8 cellular contexts compared by ENCODE assay signal in genomic region chr10:44878704-44879530, GRCh38. TPM values are rescaled to one million over a fixed set of nuclear protein-coding genes. Genes with fewer than 3 reads are reported as not detected.
DNase-seq lines count a peak whose midpoint lies in the region; ATAC-seq and TF ChIP-seq lines count a peak whose summit lies in the region.

No MANE protein-coding gene starts in this region.

- peak overlapping the region; percentile 94 for H2AFZ ChIP-seq in ACC112 (ENCODE audit: low read length, unreplicated experiment)

- H3K36me3 ChIP-seq in ACC112 (ENCODE audit: insufficient read depth, low read length) (no peaks in the 10 kb centered on the region), Peyer's patch (no peaks in the 10 kb centered on the region)
- no peaks in the 10 kb centered on the region for H3K36me3 ChIP-seq in naive thymus-derived CD4-positive, alpha-beta T cell (ENCODE audit: control insufficient read depth in 2 of 3, insufficient read depth in 3 of 3, low read length in 3 of 3)

- CTCF ChIA-PET in naive thymus-derived CD4-positive, alpha-beta T cell (lab: Charles Lee): interaction anchor here (1.4 kb wide), 1 partner anchor 46 kb away, joined by 4 read pairs; no protein-coding TSS in a partner anchor

- H3K27me3 Mint-ChIP-seq in naive thymus-derived CD4-positive, alpha-beta T cell: peaks cover 0 to 16% (median 0%) of the 10 kb centered on the region in 5 donors

- peak; percentile 77 for ATAC-seq in GM19025 (IDR thresholded peaks at IDR 0.05; ENCODE audit: low read depth, unreplicated experiment)
- ATAC-seq in naive thymus-derived CD4-positive, alpha-beta T cell: peak; percentile 83

- H3K27ac ChIP-seq in ACC112 (ENCODE audit: low read depth, low read length): no peak overlapping the region
- no peak overlapping the region for H3K27ac ChIP-seq in HL-60 (replicated peaks)
- peak overlapping the region in 3 of 4 donors; percentile 28 to 42 (median 31) for H3K27ac ChIP-seq in Peyer's patch
- peak overlapping the region; percentile 39 for H3K27ac ChIP-seq in naive thymus-derived CD4-positive, alpha-beta T cell (ENCODE audit: low read depth, low read length)

- no peaks in the 10 kb centered on the region for H3K79me2 ChIP-seq in ACC112 (ENCODE audit: control insufficient read depth, insufficient read depth, low read length, unreplicated experiment)

- peak overlapping the region; percentile 56 to 93 (median 88) for H3K27ac Mint-ChIP-seq in naive thymus-derived CD4-positive, alpha-beta T cell

- POLR2A ChIA-PET in naive thymus-derived CD4-positive, alpha-beta T cell (lab: Charles Lee): interaction anchor here (1.2 to 1.5 kb wide), 3 partner anchors 13 to 80 kb away, joined by 3 to 8 read pairs (median 3); no protein-coding TSS in a partner anchor

- no peaks in the 10 kb centered on the region for H3K9me3 ChIP-seq in Peyer's patch
- no peaks in the 10 kb centered on the region for H3K9me3 ChIP-seq in naive thymus-derived CD4-positive, alpha-beta T cell (ENCODE audit: control insufficient read depth in 2 of 3, low read length in 3 of 3)

- intact Hi-C loops in naive thymus-derived CD4-positive, alpha-beta T cell (cut with micrococcal nuclease): loop anchor here in 1 of 2 donors (1.0 to 2.0 kb wide), 4 partner anchors 15 to 96 kb away; partner anchors contain the start of gene RASSF4

- H3K4me3 ChIP-seq in ACC112 (ENCODE audit: low read depth, low read length) (peak overlapping the region; percentile 79), HL-60 (replicated peaks; ENCODE audit: insufficient read depth, low read length) (0 out of 2 replicates have a peak overlapping the region, but pooled peaks have one; percentile 12), Peyer's patch (peak overlapping the region; percentile 19 to 47 (median 31)), fibroblast of the aortic adventitia (ENCODE audit: low read depth, low read length) (peak overlapping the region; percentile 60)
- H3K4me3 ChIP-seq in naive thymus-derived CD4-positive, alpha-beta T cell (ENCODE audit: low read length): peak overlapping the region; percentile 60

- peaks cover 5 to 19% (median 16%) of the 10 kb centered on the region in 7 donors for H3K4me1 Mint-ChIP-seq in naive thymus-derived CD4-positive, alpha-beta T cell

- H3K36me3 Mint-ChIP-seq in naive thymus-derived CD4-positive, alpha-beta T cell: no peaks in the 10 kb centered on the region

- DNase-seq in HL-60 (ENCODE audit: low read depth in 1 of 2, low spot score in 1 of 2): peak; percentile 46 to 77
- DNase-seq in Peyer's patch: peak; percentile 44 to 92 (median 84)
- peak; percentile 41 for DNase-seq in activated effector memory CD4-positive, alpha-beta T cell treated with Interleukin-2 at 50 U/mL for 16 hours
- DNase-seq in fibroblast of the aortic adventitia (ENCODE audit: low read depth): peak; percentile 84
- DNase-seq in naive thymus-derived CD4-positive, alpha-beta T cell: peak; percentile 63 to 85 (median 81)
- DNase-seq in stimulated activated CD8-positive, alpha-beta memory T cell treated with anti-CD3 and anti-CD28 coated beads, Interleukin-7, amount 100 ng/mL, for 24 hours (ENCODE audit: low read depth): peak; percentile 38

- no peak for TF ChIP-seq CTCF in HL-60 (IDR thresholded peaks at IDR 0.05; ENCODE audit: insufficient read depth, low read length)
- peak in 1 of 6 experiments; percentile 4 for TF ChIP-seq CTCF in Peyer's patch (IDR thresholded peaks at IDR 0.05)
- peak; percentile 7 for TF ChIP-seq CTCF in fibroblast of the aortic adventitia (IDR thresholded peaks at IDR 0.05; ENCODE audit: insufficient read depth, low read length)

- peak overlapping the region; percentile 81 to 99 (median 93) for H3K4me3 Mint-ChIP-seq in naive thymus-derived CD4-positive, alpha-beta T cell

- TF ChIP-seq POLR2A in Peyer's patch (IDR thresholded peaks at IDR 0.05): no peak

- no peaks in the 10 kb centered on the region for H3K4me1 ChIP-seq in ACC112 (ENCODE audit: control insufficient read depth, insufficient read depth, low read length, unreplicated experiment)
- H3K4me1 ChIP-seq in Peyer's patch: no peaks in the 10 kb centered on the region
- peaks cover 0 to 10% of the 10 kb centered on the region in 2 donors for H3K4me1 ChIP-seq in naive thymus-derived CD4-positive, alpha-beta T cell (ENCODE audit: control insufficient read depth in 2 of 2, insufficient read depth in 2 of 2, low read length in 2 of 2)

- H3K9me3 Mint-ChIP-seq in naive thymus-derived CD4-positive, alpha-beta T cell: no peaks in the 10 kb centered on the region

- H3K27me3 ChIP-seq in ACC112 (ENCODE audit: insufficient read depth, low read length) (peaks cover 20% of the 10 kb centered on the region), HL-60 (ENCODE audit: insufficient read depth, poor library complexity, severe bottlenecking) (no peaks in the 10 kb centered on the region), Peyer's patch (no peaks in the 10 kb centered on the region)
- H3K27me3 ChIP-seq in naive thymus-derived CD4-positive, alpha-beta T cell (ENCODE audit: control insufficient read depth in 2 of 2, insufficient read depth in 2 of 2, low read length in 2 of 2): no peaks in the 10 kb centered on the region

RNA-seq across cellular contexts. Expression of gene TMEM72, which starts 32.2 kb away (rescaled TPM):
- total RNA-seq in Peyer's patch: under 1 TPM in 1 of 4 donors, not detected in 3; 0.53 TPM
- total RNA-seq in fibroblast of the aortic adventitia (ENCODE audit: low replicate concordance): not detected in 2 replicates
- not detected for total RNA-seq in naive thymus-derived CD4-positive, alpha-beta T cell
- polyA plus RNA-seq in naive thymus-derived CD4-positive, alpha-beta T cell: not detected

Comparison
In these comparisons a context has a peak if more than half of its experiments do, and no peak if none do; other contexts are left out.
1. H3K27ac ChIP-seq: peak in Peyer's patch (3 of 4) and naive thymus-derived CD4-positive, alpha-beta T cell (single experiment); none in ACC112 (single experiment) and HL-60 (single experiment).
2. H3K4me3 ChIP-seq: peak in every context shown above with its lines; median percentile 79 in ACC112; 60 in fibroblast of the aortic adventitia; 60 in naive thymus-derived CD4-positive, alpha-beta T cell; 31 in Peyer's patch; 12 in HL-60.
3. Peak in every context shown above with its lines, with median percentiles within 50 percentile points of each other: DNase-seq.